In the genomic region with DNA sequence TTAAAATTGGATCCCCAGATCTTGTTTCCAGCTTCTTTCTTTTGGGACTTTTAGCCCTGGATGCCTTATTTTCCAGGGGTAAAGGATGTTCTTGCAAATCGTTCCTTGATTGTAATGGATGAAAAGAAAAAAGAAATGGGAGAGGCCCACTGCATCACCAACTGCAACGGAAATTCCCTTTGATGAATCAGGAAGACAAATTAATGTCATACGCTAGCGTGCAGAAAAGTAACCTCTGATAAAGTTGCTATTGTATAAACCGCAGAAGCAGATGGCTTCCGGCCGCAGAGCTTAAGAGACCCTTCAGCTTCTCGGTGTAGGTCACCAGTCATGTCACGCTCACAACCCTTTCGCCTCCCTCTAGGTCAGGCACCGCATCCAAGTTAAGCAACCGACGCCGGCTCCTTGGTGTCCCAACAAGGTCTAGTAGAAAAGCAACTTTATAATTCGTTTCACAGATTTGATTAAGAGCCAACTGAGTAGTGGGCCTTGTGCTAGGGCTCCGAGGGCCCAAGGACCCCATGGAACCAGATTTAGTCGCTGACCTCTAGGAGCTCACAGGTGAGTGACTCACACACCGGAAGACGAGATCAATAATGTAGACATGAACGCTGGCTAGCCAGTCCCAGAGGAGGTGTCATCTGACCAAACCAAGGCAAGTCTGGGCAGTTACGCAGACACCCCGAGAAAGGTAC, we compare ENCODE assay signal across 7 cellular contexts.
DNase-seq lines count a peak whose midpoint lies in the region; ATAC-seq and TF ChIP-seq lines count a peak whose summit lies in the region.

No MANE protein-coding gene starts in this region.

- DNase-seq in NCI-H2196 (lab: John Stamatoyannopoulos, UW; ENCODE audit: unreplicated experiment) = peak; percentile 72
- peak; percentile 73 to 81 for DNase-seq in activated CD4-positive, alpha-beta T cell treated with anti-CD3 and anti-CD28 coated beads, Interleukin-2, amount 50 U/mL, for 48 hours
- peak; percentile 73 to 79 (median 75) for DNase-seq in effector memory CD8-positive, alpha-beta T cell
- peak; percentile 72 to 78 for DNase-seq in stimulated activated CD8-positive, alpha-beta memory T cell treated with anti-CD3 and anti-CD28 coated beads, Interleukin-7, amount 100 ng/mL, for 4 hours (ENCODE audit: low read depth in 2 of 2)

- peak overlapping the region; percentile 83 for H3K4me3 ChIP-seq in mucosa of stomach (ENCODE audit: low read length)

- H3K27ac Mint-ChIP-seq in effector memory CD8-positive, alpha-beta T cell = peak overlapping the region; percentile 100

- no peaks in the 10 kb centered on the region for H3K27me3 ChIP-seq in mucosa of stomach (ENCODE audit: control insufficient read depth, insufficient read depth, low read length)

- no peaks in the 10 kb centered on the region for H3K27me3 Mint-ChIP-seq in effector memory CD8-positive, alpha-beta T cell

- no peaks in the 10 kb centered on the region for H3K9me3 ChIP-seq in mucosa of stomach (ENCODE audit: control insufficient read depth, low read length)

- H3K4me1 ChIP-seq in mucosa of stomach (ENCODE audit: control insufficient read depth, insufficient read depth, low read length) = peaks cover 20% of the 10 kb centered on the region

- H3K36me3 ChIP-seq in mucosa of stomach (ENCODE audit: control insufficient read depth, insufficient read depth, low read length) = no peaks in the 10 kb centered on the region

- H3K36me3 Mint-ChIP-seq in effector memory CD8-positive, alpha-beta T cell (ENCODE audit: insufficient read depth) = peaks cover 68% of the 10 kb centered on the region

- peak; percentile 87 for TF ChIP-seq POLR2A in GM18505 (IDR thresholded peaks at IDR 0.05; ENCODE audit: borderline replicate concordance, extremely low read depth, insufficient read depth, insufficient read length)

- peaks cover 50 to 59% of the 10 kb centered on the region in 2 donors for H3K4me1 Mint-ChIP-seq in effector memory CD8-positive, alpha-beta T cell (ENCODE audit: low read depth in 2 of 2)

- peak overlapping the region; percentile 90 to 92 for H3K4me3 Mint-ChIP-seq in effector memory CD8-positive, alpha-beta T cell

- peak overlapping the region; percentile 99 for H3K9ac ChIP-seq in mucosa of stomach (ENCODE audit: low read length)

- no peaks in the 10 kb centered on the region for H3K9me3 Mint-ChIP-seq in effector memory CD8-positive, alpha-beta T cell

- ATAC-seq in GM18505 (IDR thresholded peaks at IDR 0.05; ENCODE audit: unreplicated experiment) (peak; percentile 38), HG02678 (IDR thresholded peaks at IDR 0.05; ENCODE audit: unreplicated experiment) (peak; percentile 41)
- ATAC-seq in effector memory CD8-positive, alpha-beta T cell (replicated peaks) = peak; percentile 47

Comparison
In these comparisons a context has a peak if more than half of its experiments do, and no peak if none do; other contexts are left out.
1. Peak in every context shown above with its lines: DNase-seq, ATAC-seq and H3K4me3 ChIP-seq.